ENCODE assay signal across 10 cellular contexts in the genomic region with DNA sequence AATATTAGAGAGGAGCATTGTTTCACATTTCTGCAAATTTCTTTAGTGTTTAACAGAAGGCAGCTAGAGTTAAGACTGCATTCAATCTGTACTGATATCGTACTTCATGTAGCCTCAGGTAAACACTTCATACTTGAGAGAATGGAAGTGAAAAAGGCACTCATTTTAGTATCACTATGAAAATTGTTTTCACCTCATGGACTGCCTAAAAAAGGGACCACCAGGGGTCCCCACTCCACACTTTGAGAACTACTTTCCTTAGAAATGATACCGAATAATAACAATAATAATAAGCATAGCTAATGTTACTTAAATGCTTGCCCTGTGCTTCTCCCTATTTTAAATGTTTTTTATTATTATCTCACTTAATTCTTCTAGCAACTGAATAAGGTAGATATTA.
DNase-seq lines count a peak whose midpoint lies in the region; ATAC-seq, FAIRE-seq and TF ChIP-seq lines count a peak whose summit lies in the region.
"Had no signal": no experiment of that assay in that cellular context is flagged by ENCODE, and none has a peak within 500 bp of the region (broad histone marks: within the 10 kb centered on the region; RNA-seq: fewer than 3 reads in every experiment).

No MANE protein-coding gene starts in this region.

- peak; percentile 15 for TF ChIP-seq CTCF in D721Med (IDR thresholded peaks at IDR 0.05; ENCODE audit: insufficient read depth, missing control alignments)
- peak; percentile 54 for TF ChIP-seq CTCF in cardiac fibroblast (IDR thresholded peaks at IDR 0.05; ENCODE audit: low read depth, low read length)
- TF ChIP-seq CTCF in nephron (IDR thresholded peaks at IDR 0.05; ENCODE audit: unreplicated experiment in 3 of 3): peak; percentile 32 to 53 (median 33)

- no peaks in the 10 kb centered on the region for H3K36me3 Mint-ChIP-seq in nephron (ENCODE audit: low read depth)

- peak overlapping the region in 1 of 3 experiments; percentile 48 for H3K27ac Mint-ChIP-seq in nephron

- peaks cover 38% of the 10 kb centered on the region for H3K4me1 Mint-ChIP-seq in nephron
- H3K4me1 Mint-ChIP-seq: central memory CD8-positive, alpha-beta T cell had no signal

- H3K4me3 ChIP-seq in cardiac fibroblast (replicated peaks in 1 of 2; ENCODE audit: low read depth in 2 of 2, low read length in 2 of 2): no peak overlapping the region

- no peaks in the 10 kb centered on the region for H3K27me3 Mint-ChIP-seq in nephron (ENCODE audit: low read depth)

- H3K4me3 Mint-ChIP-seq in nephron: no peak overlapping the region
- H3K4me3 Mint-ChIP-seq: central memory CD8-positive, alpha-beta T cell had no signal

- ATAC-seq in GM18868 (IDR thresholded peaks at IDR 0.05; ENCODE audit: unreplicated experiment): no peak
- ATAC-seq in HG02759 (IDR thresholded peaks at IDR 0.05; ENCODE audit: unreplicated experiment): no peak
- ATAC-seq in GM18861 (IDR thresholded peaks at IDR 0.05; ENCODE audit: unreplicated experiment): no peak

- no peak for FAIRE-seq in D721Med (lab: Jason Lieb, UNC)

- DNase-seq in D721Med (ENCODE audit: insufficient read length, low spot score) (no peak), NAMALWA (ENCODE audit: low spot score) (peak; percentile 30), cardiac fibroblast (ENCODE audit: low read depth in 2 of 2) (peak; percentile 54 to 62), UCSD-AML1 (lab: John Stamatoyannopoulos, UW; ENCODE audit: unreplicated experiment) (no peak)
- DNase-seq: RPMI8226 had no signal

- H3K9me3 Mint-ChIP-seq in nephron: no peaks in the 10 kb centered on the region
- H3K9me3 Mint-ChIP-seq: central memory CD8-positive, alpha-beta T cell had no signal

Comparison
In these comparisons a context has a peak if more than half of its experiments do, and no peak if none do; other contexts are left out.
1. DNase-seq: peak in NAMALWA (single experiment) and cardiac fibroblast (2 of 2); none in D721Med (single experiment) and UCSD-AML1 (single experiment).
2. Peak in every context shown above with its lines, with median percentiles within 50 percentile points of each other: CTCF ChIP-seq.